18 cellular contexts compared by ENCODE assay signal in the genomic region with DNA sequence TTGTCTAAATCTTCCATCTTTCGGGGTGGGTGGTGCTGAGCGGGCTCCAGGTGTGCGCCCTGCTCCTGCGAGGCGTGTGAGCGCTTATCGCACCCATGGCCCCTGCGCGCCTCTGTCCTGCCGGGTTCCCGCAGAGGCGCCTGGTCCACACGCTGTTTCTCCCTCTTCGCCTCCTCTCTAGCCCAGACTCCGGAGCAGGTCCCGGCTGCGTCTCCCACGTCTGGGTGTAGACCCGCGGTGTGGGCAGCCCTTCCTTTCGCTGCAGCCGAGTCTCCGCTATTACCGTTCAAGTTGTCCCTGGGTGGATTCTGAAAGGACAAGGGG. TPM values are rescaled to one million over a fixed set of nuclear protein-coding genes. Genes with fewer than 3 reads are reported as not detected.
"Had no signal": no experiment of that assay in that cellular context is flagged by ENCODE, and none has a peak within 500 bp of the region (broad histone marks: within the 10 kb centered on the region; RNA-seq: fewer than 3 reads in every experiment).

No MANE protein-coding gene starts in this region.

- H3K4me1 ChIP-seq: adrenal gland had no signal

- H3K27me3 ChIP-seq: thyroid gland had no signal

- H3K36me3 ChIP-seq: adrenal gland, gastrocnemius medialis, thyroid gland, WERI-Rb-1 had no signal

- H3K9me3 ChIP-seq: adrenal gland, gastrocnemius medialis, thyroid gland had no signal

- H3K27ac ChIP-seq: adrenal gland, gastrocnemius medialis, thyroid gland, WERI-Rb-1 had no signal

- ATAC-seq: activated naive CD4-positive, alpha-beta T cell treated with anti-CD3 and anti-CD28 coated beads, Interleukin-2, amount 50 U/mL, for 72 hours; activated T-cell treated with anti-CD3 and anti-CD28 coated beads, Interleukin-2, amount 50 U/mL, for 72 hours; esophagus mucosa; gastrocnemius medialis; natural killer cell treated with Interleukin-12 subunit alpha and Interleukin-12 subunit beta and Interleukin-15 and Interleukin-18, amount 100 ng/mL, for 72 hours had no signal

- H3K4me3 ChIP-seq: adrenal gland, gastrocnemius medialis, thyroid gland had no signal

- DNase-seq: activated CD4-positive, alpha-beta T cell treated with anti-CD3 and anti-CD28 coated beads, Interleukin-2, amount 50 U/mL, for 4 hours; activated effector memory CD4-positive, alpha-beta T cell treated with anti-CD3 and anti-CD28 coated beads, Interleukin-2, amount 50 U/mL, for 16 hours; activated T-cell treated with anti-CD3 and anti-CD28 coated beads, Interleukin-2, amount 50 U/mL, for 72 hours; adrenal gland; cerebellar nuclear complex; cortex of kidney; gastrocnemius medialis; immature natural killer cell; kidney glomerular epithelial cell; mesendoderm; stimulated activated CD4-positive, alpha-beta T cell treated with anti-CD3 and anti-CD28 coated beads, Interleukin-12 subunit alpha, Interleukin-12 subunit beta, amount 100 ng/mL, for 4 hours; stimulated activated CD4-positive, alpha-beta T cell treated with anti-CD3 and anti-CD28 coated beads, Interleukin-1b, Interleukin-23, amount 100 ng/mL, for 48 hours; stimulated activated naive CD4-positive, alpha-beta T cell treated with Interleukin-2 at 50 U/mL for 16 hours; thyroid gland; WERI-Rb-1 had no signal

RNA-seq across cellular contexts. Expression of a gene that starts 40.5 kb away (rescaled TPM):
- polyA plus RNA-seq: immature natural killer cell had no signal
